8 cellular contexts compared by ENCODE assay signal in genomic region chr12:56931474-56931978, GRCh38. TPM values are rescaled to one million over a fixed set of nuclear protein-coding genes. Genes with fewer than 3 reads are reported as not detected.
A peak's percentile ranks its signal among the peaks of the same experiment; 100 is the strongest.
DNase-seq lines count a peak whose midpoint lies in the region; ATAC-seq and TF ChIP-seq lines count a peak whose summit lies in the region.

No MANE protein-coding gene starts in this region.

- peaks cover 24% of the 10 kb centered on the region for H3K27me3 Mint-ChIP-seq in nephron progenitor cell (ENCODE audit: low read depth, poor library complexity)

- H3K4me1 Mint-ChIP-seq in nephron progenitor cell, result peaks cover 46% of the 10 kb centered on the region

- no peaks in the 10 kb centered on the region for H3K9me3 Mint-ChIP-seq in nephron progenitor cell

- ATAC-seq in left ventricle myocardium superior, result peak; percentile 43

- H3K4me3 Mint-ChIP-seq in nephron progenitor cell, result no peak overlapping the region

- intact Hi-C loops in left ventricle myocardium superior (cut with micrococcal nuclease), result no loop called here

- no peak for TF ChIP-seq CTCF in nephron progenitor cell (IDR thresholded peaks at IDR 0.05)

- DNase-seq in stimulated activated CD4-positive, alpha-beta T cell treated with anti-CD3 and anti-CD28 coated beads, Interleukin-4, amount 100 ng/mL, for 1 hour, result peak; percentile 8
- no peak for DNase-seq in stimulated activated CD4-positive, alpha-beta T cell treated with anti-CD3 and anti-CD28 coated beads, Interleukin-4, amount 100 ng/mL, for 24 hours
- DNase-seq in SK-N-DZ (ENCODE audit: low spot score) (peak; percentile 84), left ventricle myocardium superior (no peak), ureter (ENCODE audit: low spot score) (peak; percentile 51), nephron progenitor cell (no peak), DMS79 treated with DMSO at 0.1 percent for 48 hours (lab: John Stamatoyannopoulos, UW) (no peak), HK-2 (ENCODE audit: unreplicated experiment) (no peak)

- H3K27ac Mint-ChIP-seq in nephron progenitor cell, result no peak overlapping the region

- no peaks in the 10 kb centered on the region for H3K36me3 Mint-ChIP-seq in nephron progenitor cell (ENCODE audit: low read depth)

RNA-seq across cellular contexts. Expression of gene SDR9C7, which starts 2.7 kb away (rescaled TPM):
- polyA plus RNA-seq in SK-N-DZ (2014; cell fraction: cytosol; rRNA removed), result not detected in 2 replicates
- polyA plus RNA-seq in SK-N-DZ (2014; cell fraction: nucleus; rRNA removed), result 0.13 TPM in 1 of 2 replicates, not detected in the other
- total RNA-seq in left ventricle myocardium superior, result not detected
- not detected for total RNA-seq in ureter

RNA-seq across cellular contexts. Expression of gene RDH16, which starts 25.9 kb away (rescaled TPM):
- polyA plus RNA-seq in SK-N-DZ (2014; cell fraction: cytosol; rRNA removed), result 0.22 TPM in 1 of 2 replicates, not detected in the other
- 0.38 and 0.68 TPM in 2 replicates for polyA plus RNA-seq in SK-N-DZ (2014; cell fraction: nucleus; rRNA removed)
- 0.12 TPM for total RNA-seq in left ventricle myocardium superior
- 0.83 TPM for total RNA-seq in ureter

Comparison
In these comparisons a context has a peak if more than half of its experiments do, and no peak if none do; other contexts are left out.
1. DNase-seq: peak in stimulated activated CD4-positive, alpha-beta T cell treated with anti-CD3 and anti-CD28 coated beads, Interleukin-4, amount 100 ng/mL, for 1 hour (single experiment), SK-N-DZ (single experiment) and ureter (single experiment); none in stimulated activated CD4-positive, alpha-beta T cell treated with anti-CD3 and anti-CD28 coated beads, Interleukin-4, amount 100 ng/mL, for 24 hours (single experiment), left ventricle myocardium superior (single experiment), nephron progenitor cell (single experiment), DMS79 treated with DMSO at 0.1 percent for 48 hours (single experiment) and HK-2 (single experiment).